ENCODE assay signal across 24 cellular contexts in the genomic region with DNA sequence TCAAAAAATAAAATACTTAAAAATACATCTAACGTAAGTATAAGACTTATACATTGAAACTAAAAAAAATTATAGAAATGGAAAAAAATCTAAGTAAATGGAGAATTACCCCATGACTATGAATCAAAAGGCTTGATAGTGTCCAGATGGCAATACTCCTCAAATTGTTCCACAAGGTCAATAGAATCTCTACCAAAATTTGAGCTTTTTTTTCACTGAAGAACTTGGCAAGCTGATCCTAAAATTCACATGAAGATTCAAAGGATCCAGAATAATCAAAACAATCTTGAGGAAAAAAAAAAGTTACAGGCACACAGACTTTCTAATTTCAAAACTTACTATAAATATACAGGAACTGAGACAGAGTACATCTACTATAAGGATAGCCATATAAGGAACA.
DNase-seq lines count a peak whose midpoint lies in the region; ATAC-seq and TF ChIP-seq lines count a peak whose summit lies in the region.
"Had no signal": no experiment of that assay in that cellular context is flagged by ENCODE, and none has a peak within 500 bp of the region (broad histone marks: within the 10 kb centered on the region; RNA-seq: fewer than 3 reads in every experiment).

No MANE protein-coding gene starts in this region.

- peak overlapping the region; percentile 18 for H3K27ac ChIP-seq in brain microvascular endothelial cell
- H3K27ac ChIP-seq: HL-60, KMS-11, RWPE1 had no signal

- DNase-seq in brain microvascular endothelial cell (no peak), fibroblast of peridontal ligament (ENCODE audit: extremely low read depth) (peak; percentile 97), iris pigment epithelial cell (ENCODE audit: low read depth) (peak; percentile 30), posterior vena cava (ENCODE audit: low spot score) (no peak), Ammon's horn (ENCODE audit: low spot score) (no peak), NCI-H1048 (lab: John Stamatoyannopoulos, UW) (no peak)
- DNase-seq: ACHN; C1 segment of cervical spinal cord; Calu3; CD8-positive, alpha-beta T cell; DMS153; NCI-H1105; NCI-H146; NCI-H2029; NCI-H226; NCI-H510A treated with DMSO at 0.1 percent for 48 hours; NCI-H774; NK-92 treated with Interleukin-12 subunit alpha and Interleukin-12 subunit beta, amount 100 ng/mL, for 24 hours had no signal

- H3K36me3 ChIP-seq in brain microvascular endothelial cell (replicated peaks), result no peaks in the 10 kb centered on the region
- H3K36me3 ChIP-seq: HAP-1 had no signal

- no peak for TF ChIP-seq CTCF in brain microvascular endothelial cell (IDR thresholded peaks at IDR 0.05; ENCODE audit: low read depth, low read length, missing control alignments)

- in situ Hi-C loops in brain microvascular endothelial cell (cut with HindIII; ENCODE audit: low pct_ligation_motif_present, low sequenced_read_pairs), result no loop called here

- no peaks in the 10 kb centered on the region for H3K27me3 ChIP-seq in brain microvascular endothelial cell (replicated peaks)

- ATAC-seq in HG02571 (IDR thresholded peaks at IDR 0.05; ENCODE audit: unreplicated experiment), result no peak
- ATAC-seq: CD8-positive, alpha-beta T cell; GM23338 had no signal

- H3K4me3 ChIP-seq in brain microvascular endothelial cell (ENCODE audit: low read depth, low read length), result no peak overlapping the region
- H3K4me3 ChIP-seq: GM23338, HAP-1 had no signal

- intact Hi-C loops in posterior vena cava (cut with DNase I), result no loop called here

Comparison
In these comparisons a context has a peak if more than half of its experiments do, and no peak if none do; other contexts are left out.
1. DNase-seq: peak in fibroblast of peridontal ligament (single experiment) and iris pigment epithelial cell (single experiment); none in brain microvascular endothelial cell (single experiment), posterior vena cava (single experiment), Ammon's horn (single experiment) and NCI-H1048 (single experiment).